8 cellular contexts compared by ENCODE assay signal in genomic region chr2:232315049-232315922, GRCh38.
DNase-seq lines count a peak whose midpoint lies in the region; ATAC-seq and TF ChIP-seq lines count a peak whose summit lies in the region.

No MANE protein-coding gene starts in this region.

- intact Hi-C loops in esophagus squamous epithelium (cut with DNase I) = no loop called here
- intact Hi-C loops in posterior cingulate gyrus (cut with DNase I) = no loop called here

- H3K9me3 ChIP-seq in esophagus squamous epithelium (peaks cover 0 to 10% (median 0%) of the 10 kb centered on the region in 3 donors), upper lobe of left lung (peaks cover 0 to 8% (median 0%) of the 10 kb centered on the region in 4 donors)

- no peak for TF ChIP-seq EP300 in upper lobe of left lung (IDR thresholded peaks at IDR 0.05)

- 21 to 55% methylated on average over 4 to 9 of the region's 12 CpGs for WGBS in esophagus squamous epithelium, 2 donors
- WGBS in upper lobe of left lung, 2 donors = 52 to 77% methylated on average over 11 to 12 of the region's 12 CpGs

- peak in 5 of 6 experiments; percentile 16 to 69 (median 48) for TF ChIP-seq CTCF in esophagus squamous epithelium (IDR thresholded peaks at IDR 0.05)
- peak; percentile 9 to 69 (median 47) for TF ChIP-seq CTCF in upper lobe of left lung (IDR thresholded peaks at IDR 0.05)

- H3K4me3 ChIP-seq in esophagus squamous epithelium = peak overlapping the region in 1 of 4 donors; percentile 13
- no peak overlapping the region for H3K4me3 ChIP-seq in upper lobe of left lung

- peak in 10 of 14 donors; percentile 9 to 80 (median 53) for DNase-seq in C1 segment of cervical spinal cord (lab: John Stamatoyannopoulos, UW)
- DNase-seq in Kasumi-1 (lab: John Stamatoyannopoulos, UW) = peak; percentile 77 to 82
- peak; percentile 83 for DNase-seq in activated CD8-positive, alpha-beta memory T cell treated with anti-CD3 and anti-CD28 coated beads for 24 hours
- peak; percentile 41 for DNase-seq in esophagus squamous epithelium (lab: John Stamatoyannopoulos, UW)
- peak in 7 of 10 donors; percentile 47 to 93 (median 52) for DNase-seq in posterior cingulate gyrus
- peak in 1 of 2 donors; percentile 88 for DNase-seq in upper lobe of left lung
- DNase-seq in NCI-H1930 (lab: John Stamatoyannopoulos, UW) = no peak

- ATAC-seq in GM21515 (IDR thresholded peaks at IDR 0.05; ENCODE audit: unreplicated experiment) = peak; percentile 81
- peak; percentile 84 to 92 for ATAC-seq in upper lobe of left lung (ENCODE audit: low FRiP score in 2 of 2)

- peaks cover 0 to 24% (median 0%) of the 10 kb centered on the region in 3 donors for H3K36me3 ChIP-seq in esophagus squamous epithelium
- H3K36me3 ChIP-seq in upper lobe of left lung = no peaks in the 10 kb centered on the region

- H3K4me1 ChIP-seq in esophagus squamous epithelium = peaks cover 24 to 61% (median 26%) of the 10 kb centered on the region in 3 donors
- peaks cover 24 to 43% (median 29%) of the 10 kb centered on the region in 4 donors for H3K4me1 ChIP-seq in upper lobe of left lung

- TF ChIP-seq POLR2A in esophagus squamous epithelium (IDR thresholded peaks at IDR 0.05) (no peak), upper lobe of left lung (IDR thresholded peaks at IDR 0.05) (no peak)

- peak overlapping the region; percentile 72 to 92 (median 83) for H3K27ac ChIP-seq in esophagus squamous epithelium
- peak overlapping the region; percentile 71 to 88 (median 82) for H3K27ac ChIP-seq in upper lobe of left lung

- H3K27me3 ChIP-seq in esophagus squamous epithelium (no peaks in the 10 kb centered on the region), upper lobe of left lung (no peaks in the 10 kb centered on the region)

Comparison
In these comparisons a context has a peak if more than half of its experiments do, and no peak if none do; other contexts are left out.
1. DNase-seq: peak in C1 segment of cervical spinal cord (10 of 14), Kasumi-1 (2 of 2), activated CD8-positive, alpha-beta memory T cell treated with anti-CD3 and anti-CD28 coated beads for 24 hours (single experiment), esophagus squamous epithelium (single experiment) and posterior cingulate gyrus (7 of 10); none in NCI-H1930 (0 of 2).